8 cellular contexts compared by ENCODE assay signal in the genomic region with DNA sequence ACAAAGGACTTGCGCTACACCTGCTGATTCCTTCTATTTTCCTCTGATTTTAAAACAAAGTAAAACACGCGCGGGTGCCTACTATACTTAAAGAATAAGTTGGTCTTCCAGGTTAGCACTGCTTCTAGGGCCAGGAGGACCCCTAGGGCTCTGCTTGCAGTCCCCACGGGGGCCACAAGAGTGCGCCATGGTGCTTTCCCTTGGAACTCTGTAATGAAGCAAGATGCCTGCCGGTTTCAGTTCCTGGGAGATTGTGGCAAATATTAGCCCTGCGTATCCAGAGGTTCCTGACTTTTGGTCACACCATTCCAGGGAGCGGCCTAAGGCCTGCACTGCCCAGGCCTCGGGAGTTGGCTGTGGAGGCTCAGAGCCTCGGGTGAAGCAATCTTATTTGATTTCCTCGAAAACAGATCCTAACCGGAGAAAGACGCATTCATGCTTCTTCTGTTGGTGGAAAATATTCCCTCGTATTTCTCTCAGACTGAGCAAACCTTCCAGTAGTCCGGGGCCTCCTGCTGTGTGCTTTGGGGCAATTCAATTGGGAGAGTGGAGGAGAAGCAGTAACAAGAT. TPM values are rescaled to one million over a fixed set of nuclear protein-coding genes. Genes with fewer than 3 reads are reported as not detected.
DNase-seq lines count a peak whose midpoint lies in the region; ATAC-seq, FAIRE-seq and TF ChIP-seq lines count a peak whose summit lies in the region.

No MANE protein-coding gene starts in this region.

- intact Hi-C loops in posterior vena cava (cut with DNase I), result no loop called here

- H3K9me3 ChIP-seq in MM.1S (replicated peaks; ENCODE audit: insufficient read depth, low read length), result no peaks in the 10 kb centered on the region
- H3K9me3 ChIP-seq in SJSA1 (replicated peaks), result no peaks in the 10 kb centered on the region; the same call in 1 of the 2 replicates
- H3K9me3 ChIP-seq in cardiac muscle cell (ENCODE audit: low read depth), result no peaks in the 10 kb centered on the region

- H4K20me1 ChIP-seq in MM.1S (ENCODE audit: insufficient read depth, low read length), result no peaks in the 10 kb centered on the region

- no peaks in the 10 kb centered on the region for H3F3A ChIP-seq in MM.1S (ENCODE audit: insufficient read depth, low read length)

- no peaks in the 10 kb centered on the region for H3K36me3 Mint-ChIP-seq in activated naive CD4-positive, alpha-beta T cell treated with anti-CD3 and anti-CD28 coated beads, Interleukin-2, amount 50 U/mL, for 72 hours

- TF ChIP-seq CTCF in MM.1S (IDR thresholded peaks at IDR 0.05; ENCODE audit: low read length) (peak; percentile 62), cardiac muscle cell (IDR thresholded peaks at IDR 0.05; ENCODE audit: low read depth, low read length) (peak; percentile 99)

- H2AFZ ChIP-seq in MM.1S (ENCODE audit: low read length), result peak overlapping the region; percentile 70; the same call in 1 of the 2 replicates

- H3K4me1 ChIP-seq in MM.1S (ENCODE audit: low read length), result peaks cover 6% of the 10 kb centered on the region; the same call in 1 of the 2 replicates
- peaks cover 20% of the 10 kb centered on the region for H3K4me1 ChIP-seq in SJSA1 (replicated peaks)
- H3K4me1 ChIP-seq in cardiac muscle cell (ENCODE audit: low read depth), result peaks cover 6% of the 10 kb centered on the region

- peak overlapping the region; percentile 62 for H3K4me2 ChIP-seq in MM.1S (ENCODE audit: low read depth, low read length)

- FAIRE-seq in urothelium cell line (lab: Jason Lieb, UNC), result peak; percentile 35

- DNase-seq in GM04504 (ENCODE audit: low read depth) (peak; percentile 58), MM.1S (peak; percentile 31), SJSA1 (ENCODE audit: low read depth in 1 of 2, low spot score in 2 of 2) (peak; percentile 66 to 88), cardiac muscle cell (ENCODE audit: low read depth in 1 of 2, low spot score in 1 of 2) (peak; percentile 82 to 86), posterior vena cava (ENCODE audit: low spot score) (peak; percentile 92), urothelium cell line (ENCODE audit: low spot score) (peak; percentile 89)
- DNase-seq in activated naive CD4-positive, alpha-beta T cell treated with anti-CD3 and anti-CD28 coated beads, Interleukin-2, amount 50 U/mL, for 72 hours (ENCODE audit: low spot score in 2 of 2), result peak in 1 of 2 donors; percentile 88

- no peaks in the 10 kb centered on the region for H3K27me3 ChIP-seq in MM.1S (replicated peaks; ENCODE audit: insufficient read depth, low read length)
- H3K27me3 ChIP-seq in SJSA1 (replicated peaks), result no peaks in the 10 kb centered on the region
- H3K27me3 ChIP-seq in cardiac muscle cell, result no peaks in the 10 kb centered on the region

- H3K27ac Mint-ChIP-seq in activated naive CD4-positive, alpha-beta T cell treated with anti-CD3 and anti-CD28 coated beads, Interleukin-2, amount 50 U/mL, for 72 hours, result no peak overlapping the region

- ATAC-seq in activated naive CD4-positive, alpha-beta T cell treated with anti-CD3 and anti-CD28 coated beads, Interleukin-2, amount 50 U/mL, for 72 hours, result peak; percentile 50 to 72
- ATAC-seq in GM21367 (IDR thresholded peaks at IDR 0.05; ENCODE audit: unreplicated experiment), result no peak

- H3K27ac ChIP-seq in MM.1S (ENCODE audit: low read length) (no peak overlapping the region), SJSA1 (no peak overlapping the region), cardiac muscle cell (no peak overlapping the region)

- no peak overlapping the region for H3K9ac ChIP-seq in MM.1S (ENCODE audit: low read length)

- no peaks in the 10 kb centered on the region for H3K9me3 Mint-ChIP-seq in activated naive CD4-positive, alpha-beta T cell treated with anti-CD3 and anti-CD28 coated beads, Interleukin-2, amount 50 U/mL, for 72 hours

- H3K4me3 ChIP-seq in MM.1S (ENCODE audit: low read length) (no peak overlapping the region), SJSA1 (no peak overlapping the region), cardiac muscle cell (no peak overlapping the region)

- no peaks in the 10 kb centered on the region for H3K79me2 ChIP-seq in MM.1S (ENCODE audit: low read length)

- H3K36me3 ChIP-seq in MM.1S (replicated peaks; ENCODE audit: insufficient read depth, low read length) (no peaks in the 10 kb centered on the region), SJSA1 (no peaks in the 10 kb centered on the region), cardiac muscle cell (no peaks in the 10 kb centered on the region)

- H3K9me2 ChIP-seq in MM.1S (replicated peaks; ENCODE audit: insufficient read depth, low read length), result no peaks in the 10 kb centered on the region

RNA-seq across cellular contexts. Expression of a gene that starts 25.3 kb away (rescaled TPM):
- total RNA-seq in SJSA1 (2014; rRNA removed; shearing (Covaris generic)), result not detected in 2 replicates
- not detected for total RNA-seq in activated naive CD4-positive, alpha-beta T cell treated with anti-CD3 and anti-CD28 coated beads, Interleukin-2, amount 50 U/mL, for 72 hours
- total RNA-seq in cardiac muscle cell (not detected in 2 replicates), posterior vena cava (not detected)
- polyA plus RNA-seq in cardiac muscle cell, result not detected in 2 replicates

RNA-seq across cellular contexts. Expression of a gene that starts 59.7 kb away (rescaled TPM):
- not detected in 2 replicates for total RNA-seq in SJSA1 (2014; rRNA removed; shearing (Covaris generic))
- 1 to 10 TPM in 1 of 2 donors, under 1 TPM in 1; 0.89 to 7.2 TPM for total RNA-seq in activated naive CD4-positive, alpha-beta T cell treated with anti-CD3 and anti-CD28 coated beads, Interleukin-2, amount 50 U/mL, for 72 hours
- total RNA-seq in cardiac muscle cell (not detected in 2 replicates), posterior vena cava (not detected)
- polyA plus RNA-seq in cardiac muscle cell, result not detected in 2 replicates
